Comparison of ENCODE assay signal across 9 cellular contexts in genomic region chr15:76338555-76339301, GRCh38. TPM values are rescaled to one million over a fixed set of nuclear protein-coding genes. Genes with fewer than 3 reads are reported as not detected.
DNase-seq lines count a peak whose midpoint lies in the region; TF ChIP-seq lines count a peak whose summit lies in the region.
"Had no signal": no experiment of that assay in that cellular context is flagged by ENCODE, and none has a peak within 500 bp of the region (broad histone marks: within the 10 kb centered on the region; RNA-seq: fewer than 3 reads in every experiment).

No MANE protein-coding gene starts in this region.

- peaks cover 69 to 98% (median 96%) of the 10 kb centered on the region in 3 experiments for H3K27me3 ChIP-seq in neuronal stem cell (ENCODE audit: control insufficient read depth in 3 of 3, insufficient read depth in 3 of 3, low read depth in 1 of 3, low read length in 3 of 3)
- H3K27me3 ChIP-seq in ascending aorta, result peaks cover 74% of the 10 kb centered on the region

- H3K27ac ChIP-seq in neuronal stem cell (replicated peaks; ENCODE audit: low read length) (no peak overlapping the region), ascending aorta (no peak overlapping the region)

- H3K36me3 ChIP-seq in neuronal stem cell (replicated peaks in 1 of 2; ENCODE audit: control insufficient read depth in 2 of 2, insufficient read depth in 2 of 2, low read length in 2 of 2), result no peaks in the 10 kb centered on the region
- no peaks in the 10 kb centered on the region for H3K36me3 ChIP-seq in ascending aorta

- H3K4me3 Mint-ChIP-seq in brain, result peak overlapping the region; percentile 73 to 75 (median 74)

- peak overlapping the region; percentile 94 for H3K14ac ChIP-seq in neuronal stem cell (ENCODE audit: low read length)

- intact Hi-C loops in ascending aorta (cut with DNase I), result no loop called here

- H2AK5ac ChIP-seq in neuronal stem cell (ENCODE audit: low read depth, low read length), result no peak overlapping the region

- H3K79me1 ChIP-seq in neuronal stem cell (ENCODE audit: low read depth, low read length), result peaks cover 1% of the 10 kb centered on the region

- H3K27me3 Mint-ChIP-seq in brain, result peaks cover 96% of the 10 kb centered on the region

- peak overlapping the region; percentile 88 for H2AFZ ChIP-seq in neuronal stem cell (ENCODE audit: low read length)

- H3K4me2 ChIP-seq in neuronal stem cell (ENCODE audit: insufficient read depth, low read length, poor library complexity, severe bottlenecking), result peak overlapping the region; percentile 64

- H3K9me3 Mint-ChIP-seq in brain, result peaks cover 0 to 8% (median 5%) of the 10 kb centered on the region in 5 experiments

- peak overlapping the region; percentile 98 for H3K23ac ChIP-seq in neuronal stem cell (ENCODE audit: low read depth, low read length, poor library complexity)

- H3K18ac ChIP-seq in neuronal stem cell (ENCODE audit: low read length), result peak overlapping the region; percentile 25

- no peak overlapping the region for H2BK12ac ChIP-seq in neuronal stem cell (ENCODE audit: low read length)

- TF ChIP-seq CTCF in brain (conservative IDR thresholded peaks at IDR 0.05), result no peak
- no peak for TF ChIP-seq CTCF in ascending aorta (IDR thresholded peaks at IDR 0.05)

- peak overlapping the region in 2 of 5 experiments; percentile 1 to 4 for H3K27ac Mint-ChIP-seq in brain

- peaks cover 63% of the 10 kb centered on the region for H3K4me1 Mint-ChIP-seq in brain

- peaks cover 0 to 13% of the 10 kb centered on the region in 2 donors for H3K9me3 ChIP-seq in neuronal stem cell (replicated peaks in 1 of 2; ENCODE audit: control insufficient read depth in 2 of 2, insufficient read depth in 1 of 2, low read depth in 1 of 2, low read length in 2 of 2)
- H3K9me3 ChIP-seq in ascending aorta, result no peaks in the 10 kb centered on the region

- DNase-seq in EH (ENCODE audit: low read depth) (peak; percentile 51), HK-2 (ENCODE audit: unreplicated experiment) (peak; percentile 11), neuronal stem cell (ENCODE audit: low spot score) (no peak), Ammon's horn (ENCODE audit: low spot score) (no peak), cortex of kidney (lab: John Stamatoyannopoulos, UW) (no peak), ascending aorta (ENCODE audit: low spot score in 2 of 2) (no peak)
- DNase-seq in stimulated activated CD4-positive, alpha-beta T cell treated with anti-CD3 and anti-CD28 coated beads, Interleukin-4, amount 100 ng/mL, for 24 hours, result no peak
- DNase-seq: NCI-H2107 had no signal

- no peak overlapping the region for H3K4ac ChIP-seq in neuronal stem cell (ENCODE audit: low read length)

- peaks cover 20 to 33% of the 10 kb centered on the region in 2 donors for H3K4me1 ChIP-seq in neuronal stem cell (ENCODE audit: control insufficient read depth in 2 of 2, insufficient read depth in 1 of 2, low read depth in 1 of 2, low read length in 2 of 2)
- H3K4me1 ChIP-seq in ascending aorta, result peaks cover 23 to 50% of the 10 kb centered on the region in 2 donors

- no peak overlapping the region for H2BK120ac ChIP-seq in neuronal stem cell (ENCODE audit: low read depth, low read length)

- H3K4me3 ChIP-seq in neuronal stem cell (ENCODE audit: low read length in 2 of 2) (peak overlapping the region in 1 of 2 donors; percentile 48), ascending aorta (no peak overlapping the region)

- H4K91ac ChIP-seq in neuronal stem cell (ENCODE audit: low read depth, low read length, poor library complexity), result no peak overlapping the region

- H3K36me3 Mint-ChIP-seq in brain, result no peaks in the 10 kb centered on the region

- no peak overlapping the region for H4K8ac ChIP-seq in neuronal stem cell (ENCODE audit: low read depth, low read length)

- WGBS in neuronal stem cell (ENCODE audit: extremely low coverage in 2 of 2, insufficient read length in 2 of 2, insufficient replicate concordance in 1 of 2), 2 donors, result no CpG with 5 or more reads among the region's 16 CpGs

- no peak overlapping the region for H2BK5ac ChIP-seq in neuronal stem cell (ENCODE audit: low read length)

- no peak overlapping the region for H2BK15ac ChIP-seq in neuronal stem cell (ENCODE audit: low read length)

- peak overlapping the region; percentile 53 for H3K9ac ChIP-seq in neuronal stem cell (ENCODE audit: low read depth, low read length, poor library complexity)

RNA-seq across cellular contexts. Expression of gene ISL2, which starts 2.2 kb away (rescaled TPM):
- polyA plus RNA-seq in brain (ENCODE audit: insufficient read depth, low read depth, low replicate concordance), result 4.7 TPM
- 0.13 TPM for polyA plus RNA-seq in neuronal stem cell (2013, experiment 1 of 2)
- polyA plus RNA-seq in neuronal stem cell (2013, experiment 2 of 2), result 0.10 TPM
- not detected for total RNA-seq in ascending aorta

RNA-seq across cellular contexts. Expression of gene ETFA, which starts 27.5 kb away (rescaled TPM):
- 87.7 TPM for polyA plus RNA-seq in brain (ENCODE audit: insufficient read depth, low read depth, low replicate concordance)
- 73.4 TPM for polyA plus RNA-seq in neuronal stem cell (2013, experiment 1 of 2)
- polyA plus RNA-seq in neuronal stem cell (2013, experiment 2 of 2), result 75.7 TPM
- 31.7 TPM for total RNA-seq in ascending aorta

Comparison
In these comparisons a context has a peak if more than half of its experiments do, and no peak if none do; other contexts are left out.
1. DNase-seq: peak in EH (single experiment) and HK-2 (single experiment); none in neuronal stem cell (single experiment), Ammon's horn (single experiment), stimulated activated CD4-positive, alpha-beta T cell treated with anti-CD3 and anti-CD28 coated beads, Interleukin-4, amount 100 ng/mL, for 24 hours (single experiment), cortex of kidney (single experiment) and ascending aorta (0 of 2).